Comparison of ENCODE assay signal across 1 cellular context in the genomic region with DNA sequence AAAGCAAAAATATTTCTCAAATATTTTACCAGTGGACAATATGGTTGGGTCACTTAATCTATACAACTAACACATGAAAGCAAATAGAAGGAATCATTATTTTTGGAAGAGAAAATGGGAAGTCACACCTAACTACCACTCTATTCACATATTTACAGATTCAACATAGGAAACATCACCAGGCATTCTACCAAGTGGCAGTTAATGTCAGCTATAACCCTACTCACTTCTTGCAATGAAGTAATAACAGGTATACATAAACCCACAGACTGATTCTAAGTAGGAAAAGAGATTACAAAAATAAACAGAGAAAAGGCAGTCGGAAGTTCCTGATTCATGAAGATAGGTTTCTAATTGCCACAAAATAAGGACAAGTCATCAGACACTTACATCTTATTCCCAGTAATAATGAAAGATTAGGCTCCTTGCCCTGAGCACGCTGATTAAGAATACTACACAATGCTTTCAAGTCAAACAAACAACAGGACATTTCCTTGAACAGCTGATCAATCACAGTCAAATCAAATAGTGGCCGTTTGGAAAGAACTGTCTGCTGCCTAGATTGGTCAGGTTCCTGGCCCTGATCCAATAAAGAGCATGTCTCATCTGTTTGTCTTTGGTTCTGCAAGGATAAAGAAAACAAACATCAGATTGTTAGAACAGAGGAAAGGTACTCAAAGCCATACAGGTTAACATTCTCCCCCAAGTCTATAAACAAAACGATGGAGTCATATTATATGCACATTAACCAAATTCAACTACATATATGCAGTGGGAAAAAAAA.
TF ChIP-seq lines count a peak whose summit lies in the region.

No MANE protein-coding gene starts in this region.

TF ChIP-seq in HEK293, 187 proteins besides CTCF, POLR2A, EP300 and RAD21 (continued from another document):
- TF ChIP-seq, protein P1, sequence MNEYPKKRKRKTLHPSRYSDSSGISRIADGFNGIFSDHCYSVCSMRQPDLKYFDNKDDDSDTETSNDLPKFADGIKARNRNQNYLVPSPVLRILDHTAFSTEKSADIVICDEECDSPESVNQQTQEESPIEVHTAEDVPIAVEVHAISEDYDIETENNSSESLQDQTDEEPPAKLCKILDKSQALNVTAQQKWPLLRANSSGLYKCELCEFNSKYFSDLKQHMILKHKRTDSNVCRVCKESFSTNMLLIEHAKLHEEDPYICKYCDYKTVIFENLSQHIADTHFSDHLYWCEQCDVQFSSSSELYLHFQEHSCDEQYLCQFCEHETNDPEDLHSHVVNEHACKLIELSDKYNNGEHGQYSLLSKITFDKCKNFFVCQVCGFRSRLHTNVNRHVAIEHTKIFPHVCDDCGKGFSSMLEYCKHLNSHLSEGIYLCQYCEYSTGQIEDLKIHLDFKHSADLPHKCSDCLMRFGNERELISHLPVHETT (tag by site-specific recombination; IDR thresholded peaks at IDR 0.05): no peak
